8 cellular contexts compared by ENCODE assay signal in the genomic region with DNA sequence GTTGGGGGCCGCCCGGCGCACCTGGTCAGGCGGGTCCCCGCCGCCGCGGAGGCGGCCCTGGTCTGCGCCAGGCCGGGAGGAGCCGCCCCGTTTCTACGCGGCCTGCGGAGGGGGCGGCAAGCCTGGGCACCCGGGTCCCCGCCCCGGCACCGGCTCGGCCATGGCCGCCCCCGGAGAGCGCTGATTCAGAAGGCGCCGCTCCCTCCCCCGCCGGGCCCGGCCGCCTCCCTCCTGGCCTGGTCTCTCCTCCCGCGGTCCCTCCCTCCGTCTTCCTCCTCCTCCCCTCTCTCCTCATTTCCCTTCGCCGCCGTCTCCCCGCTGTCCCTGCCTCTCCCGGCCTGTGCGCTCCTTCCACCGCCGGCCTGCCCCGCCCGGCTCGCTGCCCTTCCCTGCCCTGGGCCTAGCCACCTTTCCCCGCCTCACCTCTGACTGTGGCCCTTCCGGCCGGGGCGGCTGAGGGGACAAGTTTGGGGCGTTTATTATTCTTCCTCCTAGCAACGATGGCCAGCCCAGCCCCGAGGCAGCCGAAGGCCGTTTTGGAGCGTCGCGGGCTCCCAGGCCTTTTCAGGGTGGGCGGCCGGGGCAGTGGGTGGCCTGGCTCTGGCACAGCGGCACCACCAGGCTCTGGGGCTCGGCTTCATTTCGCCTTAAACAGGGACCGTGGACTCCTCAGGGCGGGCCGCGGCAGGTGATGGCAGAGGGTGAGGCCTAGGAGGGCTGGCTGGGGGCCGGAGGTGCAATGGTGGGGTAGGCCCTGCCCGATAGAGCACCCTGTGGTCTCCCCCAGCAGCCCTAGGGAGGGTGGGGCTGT. TPM values are rescaled to one million over a fixed set of nuclear protein-coding genes. Genes with fewer than 3 reads are reported as not detected.
DNase-seq lines count a peak whose midpoint lies in the region; ATAC-seq, FAIRE-seq and TF ChIP-seq lines count a peak whose summit lies in the region.

No MANE protein-coding gene starts in this region.

- peaks cover 2% of the 10 kb centered on the region for H3K4me1 Mint-ChIP-seq in CD14-positive monocyte
- peaks cover 0 to 7% of the 10 kb centered on the region in 2 donors for H3K4me1 Mint-ChIP-seq in effector memory CD8-positive, alpha-beta T cell (ENCODE audit: low read depth in 2 of 2)
- H3K4me1 Mint-ChIP-seq in stimulated activated naive B cell treated with anti-CD40 and anti-IgM and Interleukin-4, amounts not matched to agents 10 μg/mL and 1 μg/mL and 100 μg/mL, for 72 hours: peaks cover 1 to 6% of the 10 kb centered on the region in 2 donors

- ATAC-seq in effector memory CD8-positive, alpha-beta T cell (replicated peaks): peak; percentile 51
- ATAC-seq in stimulated activated naive B cell treated with anti-CD40 and anti-IgM and Interleukin-4, amounts not matched to agents 10 μg/mL and 1 μg/mL and 100 μg/mL, for 72 hours (replicated peaks): peak; percentile 67 to 72
- ATAC-seq in HG03469 (IDR thresholded peaks at IDR 0.05; ENCODE audit: unreplicated experiment): no peak
- no peak for ATAC-seq in HG03159 (IDR thresholded peaks at IDR 0.05; ENCODE audit: unreplicated experiment)

- no peaks in the 10 kb centered on the region for H3K36me3 Mint-ChIP-seq in CD14-positive monocyte
- peaks cover 8% of the 10 kb centered on the region for H3K36me3 Mint-ChIP-seq in effector memory CD8-positive, alpha-beta T cell (ENCODE audit: insufficient read depth)
- no peaks in the 10 kb centered on the region for H3K36me3 Mint-ChIP-seq in stimulated activated naive B cell treated with anti-CD40 and anti-IgM and Interleukin-4, amounts not matched to agents 10 μg/mL and 1 μg/mL and 100 μg/mL, for 72 hours

- intact Hi-C loops in CD14-positive monocyte (cut with micrococcal nuclease): no loop called here

- peaks cover 0 to 8% (median 0%) of the 10 kb centered on the region in 7 donors for H3K9me3 Mint-ChIP-seq in CD14-positive monocyte
- no peaks in the 10 kb centered on the region for H3K9me3 Mint-ChIP-seq in effector memory CD8-positive, alpha-beta T cell
- H3K9me3 Mint-ChIP-seq in stimulated activated naive B cell treated with anti-CD40 and anti-IgM and Interleukin-4, amounts not matched to agents 10 μg/mL and 1 μg/mL and 100 μg/mL, for 72 hours: no peaks in the 10 kb centered on the region

- DNase-seq in CD14-positive monocyte (ENCODE audit: low spot score) (no peak), HTR-8/SVneo (ENCODE audit: insufficient read length, low spot score) (peak; percentile 64), WERI-Rb-1 (peak; percentile 58), medulla oblongata (ENCODE audit: extremely low spot score) (peak; percentile 10)
- no peak for DNase-seq in effector memory CD8-positive, alpha-beta T cell
- no peak for DNase-seq in stimulated activated naive B cell treated with anti-CD40 and anti-IgM and Interleukin-4, amounts not matched to agents 10 μg/mL and 1 μg/mL and 100 μg/mL, for 72 hours

- peak overlapping the region; percentile 72 for H3K4me3 ChIP-seq in WERI-Rb-1 (ENCODE audit: low read depth, low read length)

- no peak for TF ChIP-seq CTCF in CD14-positive monocyte (IDR thresholded peaks at IDR 0.05)
- TF ChIP-seq CTCF in WERI-Rb-1 (IDR thresholded peaks at IDR 0.05; ENCODE audit: low read depth, low read length): no peak

- peaks cover 4% of the 10 kb centered on the region for H3K9me3 ChIP-seq in WERI-Rb-1 (ENCODE audit: severe bottlenecking)

- H3K27me3 Mint-ChIP-seq in CD14-positive monocyte (ENCODE audit: low read depth in 3 of 3): peaks cover 19 to 31% (median 21%) of the 10 kb centered on the region in 3 donors
- peaks cover 14 to 32% of the 10 kb centered on the region in 2 donors for H3K27me3 Mint-ChIP-seq in effector memory CD8-positive, alpha-beta T cell
- H3K27me3 Mint-ChIP-seq in stimulated activated naive B cell treated with anti-CD40 and anti-IgM and Interleukin-4, amounts not matched to agents 10 μg/mL and 1 μg/mL and 100 μg/mL, for 72 hours: peaks cover 50 to 65% of the 10 kb centered on the region in 2 donors

- peak; percentile 80 for FAIRE-seq in HTR-8/SVneo (lab: Jason Lieb, UNC)

- H3K27me3 ChIP-seq in WERI-Rb-1 (ENCODE audit: insufficient read depth, low read depth, severe bottlenecking): no peaks in the 10 kb centered on the region

- H3K27ac ChIP-seq in WERI-Rb-1: peak overlapping the region; percentile 11; the same call in 1 of the 2 replicates

- H3K27ac Mint-ChIP-seq in CD14-positive monocyte: no peak overlapping the region
- H3K27ac Mint-ChIP-seq in effector memory CD8-positive, alpha-beta T cell: peak overlapping the region in 1 of 2 donors; percentile 41
- H3K27ac Mint-ChIP-seq in stimulated activated naive B cell treated with anti-CD40 and anti-IgM and Interleukin-4, amounts not matched to agents 10 μg/mL and 1 μg/mL and 100 μg/mL, for 72 hours: peak overlapping the region; percentile 88

- peaks cover 5% of the 10 kb centered on the region; the same call in 1 of the 2 replicates for H3K36me3 ChIP-seq in WERI-Rb-1

- H3K4me3 Mint-ChIP-seq in CD14-positive monocyte: peak overlapping the region; percentile 53 to 78
- peak overlapping the region; percentile 69 to 73 for H3K4me3 Mint-ChIP-seq in effector memory CD8-positive, alpha-beta T cell
- H3K4me3 Mint-ChIP-seq in stimulated activated naive B cell treated with anti-CD40 and anti-IgM and Interleukin-4, amounts not matched to agents 10 μg/mL and 1 μg/mL and 100 μg/mL, for 72 hours: peak overlapping the region; percentile 78 to 81

RNA-seq across cellular contexts. Expression of a gene that starts 0.8 kb away (rescaled TPM):
- polyA plus RNA-seq in CD14-positive monocyte: not detected

RNA-seq across cellular contexts. Expression of a gene that starts 58.8 kb away (rescaled TPM):
- polyA plus RNA-seq in CD14-positive monocyte: 10 to 100 TPM; 15.1 to 15.5 TPM

Comparison
In these comparisons a context has a peak if more than half of its experiments do, and no peak if none do; other contexts are left out.
1. DNase-seq: peak in HTR-8/SVneo (single experiment), WERI-Rb-1 (single experiment) and medulla oblongata (single experiment); none in CD14-positive monocyte (single experiment), effector memory CD8-positive, alpha-beta T cell (0 of 3) and stimulated activated naive B cell treated with anti-CD40 and anti-IgM and Interleukin-4, amounts not matched to agents 10 μg/mL and 1 μg/mL and 100 μg/mL, for 72 hours (single experiment).
2. ATAC-seq: peak in effector memory CD8-positive, alpha-beta T cell (single experiment) and stimulated activated naive B cell treated with anti-CD40 and anti-IgM and Interleukin-4, amounts not matched to agents 10 μg/mL and 1 μg/mL and 100 μg/mL, for 72 hours (2 of 2); none in HG03469 (single experiment) and HG03159 (single experiment).
3. Peak in every context shown above with its lines, with median percentiles within 50 percentile points of each other: H3K4me3 Mint-ChIP-seq.